ENCODE assay signal across 14 cellular contexts in genomic region chr13:30415430-30416030, GRCh38. TPM values are rescaled to one million over a fixed set of nuclear protein-coding genes. Genes with fewer than 3 reads are reported as not detected.
DNase-seq lines count a peak whose midpoint lies in the region; ATAC-seq, FAIRE-seq and TF ChIP-seq lines count a peak whose summit lies in the region.
"Had no signal": no experiment of that assay in that cellular context is flagged by ENCODE, and none has a peak within 500 bp of the region (broad histone marks: within the 10 kb centered on the region; RNA-seq: fewer than 3 reads in every experiment).

No MANE protein-coding gene starts in this region.

- dilution Hi-C loops in endothelial cell of umbilical vein (cut with MboI; ENCODE audit: extremely low pct_ligation_motif_present, low sequenced_read_pairs): no loop called here

- no peaks in the 10 kb centered on the region for H3K36me3 Mint-ChIP-seq in activated T-cell treated with anti-CD3 and anti-CD28 coated beads, Interleukin-2, amount 50 U/mL, for 24 hours (ENCODE audit: low read depth)
- H3K36me3 Mint-ChIP-seq: WTC11 had no signal

- peak; percentile 93 for ATAC-seq in GM18511 (IDR thresholded peaks at IDR 0.05; ENCODE audit: unreplicated experiment)
- ATAC-seq in GM21717 (IDR thresholded peaks at IDR 0.05; ENCODE audit: unreplicated experiment): peak; percentile 53
- ATAC-seq in HG03378 (IDR thresholded peaks at IDR 0.05; ENCODE audit: unreplicated experiment): peak; percentile 82
- ATAC-seq in aorta (ENCODE audit: low FRiP score): no peak
- ATAC-seq in GM21360 (IDR thresholded peaks at IDR 0.05; ENCODE audit: unreplicated experiment): no peak
- ATAC-seq: WTC11 had no signal

- H3K27ac ChIP-seq in endothelial cell of umbilical vein (ENCODE audit: insufficient read depth, low read depth, low read length) (no peak overlapping the region), aorta (ENCODE audit: low read depth in 1 of 2, low read length in 2 of 2) (no peak overlapping the region)
- H3K27ac ChIP-seq: adrenal gland had no signal

- H3K36me3 ChIP-seq in endothelial cell of umbilical vein (ENCODE audit: control insufficient read depth in 2 of 2, extremely low read depth in 1 of 2, insufficient read depth in 2 of 2, low read length in 2 of 2) (no peaks in the 10 kb centered on the region), aorta (ENCODE audit: control insufficient read depth in 1 of 2, insufficient read depth in 2 of 2, low read length in 1 of 2) (no peaks in the 10 kb centered on the region)
- H3K36me3 ChIP-seq: adrenal gland had no signal

- no peaks in the 10 kb centered on the region for H3K9me1 ChIP-seq in endothelial cell of umbilical vein (replicated peaks; ENCODE audit: control insufficient read depth, extremely low read depth, insufficient read depth, low read length)

- H3K4me1 Mint-ChIP-seq in activated T-cell treated with anti-CD3 and anti-CD28 coated beads, Interleukin-2, amount 50 U/mL, for 24 hours (ENCODE audit: low read depth): peaks cover 9% of the 10 kb centered on the region

- H3K4me3 ChIP-seq in endothelial cell of umbilical vein (replicated peaks in 1 of 3; ENCODE audit: insufficient read depth in 1 of 3, low read depth in 1 of 3, low read length in 3 of 3) (no peak overlapping the region), aorta (ENCODE audit: low read length in 2 of 2) (no peak overlapping the region)
- H3K4me3 ChIP-seq: adrenal gland, skin epidermis had no signal

- H3K27ac Mint-ChIP-seq in activated T-cell treated with anti-CD3 and anti-CD28 coated beads, Interleukin-2, amount 50 U/mL, for 24 hours: no peak overlapping the region
- H3K27ac Mint-ChIP-seq: WTC11 had no signal

- H3K9me3 ChIP-seq in endothelial cell of umbilical vein (replicated peaks; ENCODE audit: control insufficient read depth, insufficient read depth, low read length): no peaks in the 10 kb centered on the region
- H3K9me3 ChIP-seq in aorta (ENCODE audit: control insufficient read depth, low read length): no peaks in the 10 kb centered on the region
- H3K9me3 ChIP-seq: adrenal gland had no signal

- intact Hi-C loops in endothelial cell of umbilical vein (cut with micrococcal nuclease) (no loop called here), aorta (cut with DNase I) (no loop called here)

- H3K4me1 ChIP-seq in endothelial cell of umbilical vein (ENCODE audit: control insufficient read depth, extremely low read depth, insufficient read depth, low read length) (no peaks in the 10 kb centered on the region), aorta (ENCODE audit: control insufficient read depth in 1 of 2, insufficient read depth in 2 of 2, low read length in 2 of 2) (no peaks in the 10 kb centered on the region)

- H3K4me3 Mint-ChIP-seq in activated T-cell treated with anti-CD3 and anti-CD28 coated beads, Interleukin-2, amount 50 U/mL, for 24 hours: no peak overlapping the region
- H3K4me3 Mint-ChIP-seq: WTC11 had no signal

- H3K79me2 ChIP-seq in endothelial cell of umbilical vein (ENCODE audit: control insufficient read depth, insufficient read depth, low read length): no peaks in the 10 kb centered on the region

- DNase-seq in endothelial cell of umbilical vein (ENCODE audit: low read depth, low spot score) (no peak), aorta (no peak), HT-29 (ENCODE audit: low spot score) (no peak)
- DNase-seq in activated T-cell treated with anti-CD3 and anti-CD28 coated beads, Interleukin-2, amount 50 U/mL, for 24 hours: no peak
- DNase-seq: DMS79, midbrain, NCI-H2171 had no signal

- TF ChIP-seq POLR2A in endothelial cell of umbilical vein (IDR thresholded peaks at IDR 0.05; ENCODE audit: low read depth, low read length): no peak

- H3K27me3 ChIP-seq in endothelial cell of umbilical vein (ENCODE audit: control insufficient read depth in 2 of 2, insufficient read depth in 2 of 2, low read length in 2 of 2) (no peaks in the 10 kb centered on the region), aorta (ENCODE audit: control insufficient read depth in 1 of 2, insufficient read depth in 2 of 2, low read length in 1 of 2) (no peaks in the 10 kb centered on the region)
- H3K27me3 ChIP-seq: adrenal gland had no signal

- BruUV-seq in endothelial cell of umbilical vein (replicated peaks; lab: Mats Ljungman, UMichigan): no TSS peak

- POLR2A ChIA-PET in endothelial cell of umbilical vein (lab: Charles Lee): no interaction called here

- H3K9me3 Mint-ChIP-seq in activated T-cell treated with anti-CD3 and anti-CD28 coated beads, Interleukin-2, amount 50 U/mL, for 24 hours: no peaks in the 10 kb centered on the region
- H3K9me3 Mint-ChIP-seq: WTC11 had no signal

- CTCF ChIA-PET in endothelial cell of umbilical vein (lab: Charles Lee): interaction anchor here (1.4 kb wide), 1 partner anchor 7 kb away, joined by 5 read pairs; no protein-coding TSS in a partner anchor

- no peak for TF ChIP-seq CTCF in endothelial cell of umbilical vein (IDR thresholded peaks at IDR 0.05; ENCODE audit: extremely low read depth in 1 of 2, insufficient read depth in 1 of 2, low read depth in 1 of 2, low read length in 2 of 2)

- WGBS in aorta, 2 donors: 76 to 85% methylated on average over 3 of the region's 3 CpGs

- H3K4me2 ChIP-seq in endothelial cell of umbilical vein (ENCODE audit: insufficient read depth, low read length): no peak overlapping the region

- no peak overlapping the region for H2AFZ ChIP-seq in endothelial cell of umbilical vein (ENCODE audit: low read depth, low read length)

- H4K20me1 ChIP-seq in endothelial cell of umbilical vein (replicated peaks; ENCODE audit: control insufficient read depth, extremely low read depth, insufficient read depth, low read length): no peaks in the 10 kb centered on the region

- peak; percentile 35 for FAIRE-seq in endothelial cell of umbilical vein (lab: Jason Lieb, UNC)

- H3K9ac ChIP-seq in endothelial cell of umbilical vein (replicated peaks; ENCODE audit: extremely low read depth, insufficient read depth, low read length): no peak overlapping the region

- no peaks in the 10 kb centered on the region for H3K27me3 Mint-ChIP-seq in activated T-cell treated with anti-CD3 and anti-CD28 coated beads, Interleukin-2, amount 50 U/mL, for 24 hours

TF ChIP-seq in endothelial cell of umbilical vein, 7 proteins besides CTCF, POLR2A, EP300 and RAD21:
- TF ChIP-seq EZH2 (IDR thresholded peaks at IDR 0.05; ENCODE audit: borderline replicate concordance, low read depth, low read length, severe bottlenecking) (no peak), GATA2 (IDR thresholded peaks at IDR 0.05; ENCODE audit: insufficient read depth, insufficient read length, low read depth, low read length) (no peak), JUN (IDR thresholded peaks at IDR 0.05; ENCODE audit: borderline replicate concordance, insufficient read depth, insufficient read length, low read depth) (no peak), MAX (IDR thresholded peaks at IDR 0.05; ENCODE audit: insufficient read depth, insufficient read length) (no peak), POLR2AphosphoS5 (IDR thresholded peaks at IDR 0.05; ENCODE audit: insufficient read depth, low read depth, low read length) (no peak), MYC (IDR thresholded peaks at IDR 0.05; ENCODE audit: low read depth, low read length) (no peak)

RNA-seq across cellular contexts. Expression of gene UBE2L5, which starts 6.8 kb away (rescaled TPM):
- not detected in 2 replicates for total RNA-seq in endothelial cell of umbilical vein
- polyA plus RNA-seq in endothelial cell of umbilical vein: not detected in 2 replicates
- polyA plus RNA-seq in endothelial cell of umbilical vein (2011; cell fraction: cytosol; rRNA removed): not detected in 2 replicates
- polyA plus RNA-seq in endothelial cell of umbilical vein (2011; cell fraction: nucleus; rRNA removed): not detected in 2 replicates
- 1.5 and 3.1 TPM in 2 replicates for polyA plus RNA-seq in endothelial cell of umbilical vein (2012)
- polyA minus RNA-seq in endothelial cell of umbilical vein: not detected in 2 replicates
- not detected for polyA minus RNA-seq in endothelial cell of umbilical vein (2011; cell fraction: cytosol; rRNA and poly(A)+ RNA removed)
- polyA minus RNA-seq in endothelial cell of umbilical vein (2011; cell fraction: nucleus; rRNA and poly(A)+ RNA removed): not detected in 2 replicates
- 1 to 10 TPM in 1 of 2 donors, not detected in 1; 1.7 TPM for total RNA-seq in aorta
- under 1 TPM in 1 of 2 donors, not detected in 1; 0.61 TPM for polyA plus RNA-seq in aorta
- not detected in 2 replicates for total RNA-seq in HT-29 (2014; rRNA removed; shearing (Covaris generic))

RNA-seq across cellular contexts. Expression of gene HMGB1, which starts 50.2 kb away (rescaled TPM):
- total RNA-seq in endothelial cell of umbilical vein (670 and 675 TPM in 2 replicates), aorta (100 to 1,000 TPM; 213 to 235 TPM)
- polyA plus RNA-seq in endothelial cell of umbilical vein (50.1 and 111 TPM in 2 replicates), aorta (100 to 1,000 TPM; 389 to 410 TPM)
- polyA plus RNA-seq in endothelial cell of umbilical vein (2011; cell fraction: cytosol; rRNA removed): 305 and 357 TPM in 2 replicates
- 238 and 379 TPM in 2 replicates for polyA plus RNA-seq in endothelial cell of umbilical vein (2011; cell fraction: nucleus; rRNA removed)
- polyA plus RNA-seq in endothelial cell of umbilical vein (2012): 436 and 901 TPM in 2 replicates
- polyA minus RNA-seq in endothelial cell of umbilical vein: 62.3 and 68.9 TPM in 2 replicates
- polyA minus RNA-seq in endothelial cell of umbilical vein (2011; cell fraction: cytosol; rRNA and poly(A)+ RNA removed): 79.3 TPM
- 69.5 and 83.4 TPM in 2 replicates for polyA minus RNA-seq in endothelial cell of umbilical vein (2011; cell fraction: nucleus; rRNA and poly(A)+ RNA removed)
- 579 and 669 TPM in 2 replicates for total RNA-seq in HT-29 (2014; rRNA removed; shearing (Covaris generic))

Comparison
In these comparisons a context has a peak if more than half of its experiments do, and no peak if none do; other contexts are left out.
1. ATAC-seq: peak in GM18511 (single experiment), GM21717 (single experiment) and HG03378 (single experiment); none in aorta (single experiment) and GM21360 (single experiment).